In genomic region chr6:71080151-71080550, GRCh38 we compare ENCODE assay signal across 20 cellular contexts.
"Had no signal": no experiment of that assay in that cellular context is flagged by ENCODE, and none has a peak within 500 bp of the region (broad histone marks: within the 10 kb centered on the region; RNA-seq: fewer than 3 reads in every experiment).

No MANE protein-coding gene starts in this region.

- H3K36me3 ChIP-seq: pancreas, sigmoid colon, spleen, upper lobe of right lung had no signal

- H3K27ac ChIP-seq: pancreas, sigmoid colon, upper lobe of right lung, VCaP had no signal

- H3K4me3 ChIP-seq: mucosa of descending colon, pancreas, sigmoid colon, spleen, upper lobe of right lung had no signal

- H3K27me3 ChIP-seq: pancreas, sigmoid colon, spleen, upper lobe of right lung had no signal

- ATAC-seq: activated T-cell treated with anti-CD3 and anti-CD28 coated beads, Interleukin-2, amount 50 U/mL, for 72 hours; mucosa of descending colon; naive thymus-derived CD8-positive, alpha-beta T cell; pancreas; stimulated activated naive B cell treated with anti-CD40 and anti-IgM and Interleukin-4, amounts not matched to agents 10 μg/mL and 1 μg/mL and 100 μg/mL, for 72 hours; upper lobe of right lung had no signal

- DNase-seq: activated CD4-positive, alpha-beta T cell treated with anti-CD3 and anti-CD28 coated beads for 1 hour; activated effector memory CD4-positive, alpha-beta T cell treated with anti-CD3 and anti-CD28 coated beads, Interleukin-2, amount 50 U/mL, for 16 hours; activated naive CD4-positive, alpha-beta T cell treated with anti-CD3 and anti-CD28 coated beads, Interleukin-2, amount 50 U/mL, for 16 hours; activated T-cell treated with anti-CD3 and anti-CD28 coated beads, Interleukin-2, amount 50 U/mL, for 72 hours; aorta; dermis blood vessel endothelial cell; effector memory CD4-positive, alpha-beta T cell; hypothalamus; mucosa of descending colon; naive thymus-derived CD8-positive, alpha-beta T cell; pancreas; sigmoid colon; spleen; stimulated activated naive B cell treated with anti-CD40 and anti-IgM and Interleukin-4, amounts not matched to agents 10 μg/mL and 1 μg/mL and 100 μg/mL, for 72 hours; T-helper 2 cell; upper lobe of right lung had no signal

- H3K9me3 ChIP-seq: mucosa of descending colon, pancreas, sigmoid colon, upper lobe of right lung had no signal

- FAIRE-seq: endothelial cell of umbilical vein, frontal cortex, keratinocyte, pancreas had no signal
